8 cellular contexts compared by ENCODE assay signal in genomic region chr2:143034292-143035074, GRCh38.
A peak's percentile ranks its signal among the peaks of the same experiment; 100 is the strongest.
DNase-seq lines count a peak whose midpoint lies in the region; ATAC-seq lines count a peak whose summit lies in the region.

No MANE protein-coding gene starts in this region.

- DNase-seq in D341Med (ENCODE audit: low spot score) = peak; percentile 57
- DNase-seq in NCI-H524 treated with DMSO at 0.1 percent for 48 hours (lab: John Stamatoyannopoulos, UW) = peak; percentile 62
- DNase-seq in activated CD4-positive, alpha-beta T cell treated with anti-CD3 and anti-CD28 coated beads for 1 hour = peak; percentile 20
- peak; percentile 9 for DNase-seq in effector CD8-positive, alpha-beta T cell (lab: John Stamatoyannopoulos, UW)
- DNase-seq in midbrain (lab: John Stamatoyannopoulos, UW) = peak; percentile 86
- DNase-seq in stimulated activated naive CD4-positive, alpha-beta T cell (lab: John Stamatoyannopoulos, UW) = peak; percentile 6 to 84 (median 52)

- peak; percentile 87 for ATAC-seq in GM19467 (IDR thresholded peaks at IDR 0.05; ENCODE audit: unreplicated experiment)
- ATAC-seq in HG03521 (IDR thresholded peaks at IDR 0.05; ENCODE audit: unreplicated experiment) = peak; percentile 84

Comparison
In these comparisons a context has a peak if more than half of its experiments do, and no peak if none do; other contexts are left out.
1. Peak in every context shown above with its lines: DNase-seq and ATAC-seq.
2. DNase-seq: peak in every context shown above with its lines; median percentile 86 in midbrain; 62 in NCI-H524 treated with DMSO at 0.1 percent for 48 hours; 57 in D341Med; 52 in stimulated activated naive CD4-positive, alpha-beta T cell; 20 in activated CD4-positive, alpha-beta T cell treated with anti-CD3 and anti-CD28 coated beads for 1 hour; 9 in effector CD8-positive, alpha-beta T cell.